Comparison of ENCODE assay signal across 18 cellular contexts in the genomic region with DNA sequence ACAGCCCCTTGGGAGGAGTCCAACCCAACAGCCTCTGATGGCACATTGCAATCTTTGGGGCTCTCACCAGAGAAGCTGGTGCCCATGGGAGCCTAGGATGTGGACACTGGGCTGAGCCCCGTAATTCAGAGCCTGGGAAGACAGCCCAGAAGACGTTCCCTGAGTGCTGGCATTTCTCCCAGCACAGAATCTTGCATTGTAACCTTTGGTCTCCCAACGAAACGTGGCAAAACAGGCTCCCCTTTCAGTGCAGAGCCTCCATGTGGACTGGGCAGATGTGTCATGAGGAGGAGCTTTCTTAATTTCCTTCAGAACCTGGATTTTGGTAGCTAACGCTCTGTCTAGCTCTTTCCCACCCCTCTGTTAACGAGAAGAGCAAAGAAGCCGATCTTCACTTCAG. TPM values are rescaled to one million over a fixed set of nuclear protein-coding genes. Genes with fewer than 3 reads are reported as not detected.
DNase-seq lines count a peak whose midpoint lies in the region; ATAC-seq and TF ChIP-seq lines count a peak whose summit lies in the region.
"Had no signal": no experiment of that assay in that cellular context is flagged by ENCODE, and none has a peak within 500 bp of the region (broad histone marks: within the 10 kb centered on the region; RNA-seq: fewer than 3 reads in every experiment).

No MANE protein-coding gene starts in this region.

- intact Hi-C loops in CD4-positive, alpha-beta memory T cell (cut with micrococcal nuclease), result no loop called here
- intact Hi-C loops in natural killer cell (cut with micrococcal nuclease), result no loop called here

- no peak for DNase-seq in CD4-positive, alpha-beta memory T cell
- peak; percentile 92 for DNase-seq in choroid plexus epithelial cell (ENCODE audit: low read depth)
- no peak for DNase-seq in natural killer cell
- DNase-seq in central memory CD4-positive, alpha-beta T cell, result no peak
- no peak for DNase-seq in NCI-H1694 treated with DMSO at 0.1 percent for 48 hours (lab: John Stamatoyannopoulos, UW)
- DNase-seq: CD8-positive, alpha-beta T cell; GF-D8; heart right ventricle; left cardiac atrium; naive B cell; NCI-H187 treated with DMSO at 0.1 percent for 48 hours; NCI-H774; retina; stimulated activated CD4-positive, alpha-beta T cell treated with anti-CD3 and anti-CD28 coated beads, Interleukin-4, amount 100 ng/mL, for 24 hours had no signal

- no peak overlapping the region for H3K27ac ChIP-seq in CD4-positive, alpha-beta memory T cell (ENCODE audit: low read depth, low read length)
- H3K27ac ChIP-seq: heart right ventricle had no signal

- ATAC-seq in HG03103 (IDR thresholded peaks at IDR 0.05; ENCODE audit: low read depth, unreplicated experiment) (peak; percentile 8), natural killer cell (no peak), HG03025 (IDR thresholded peaks at IDR 0.05; ENCODE audit: low FRiP score, unreplicated experiment) (no peak)
- ATAC-seq: CD8-positive, alpha-beta T cell had no signal

- TF ChIP-seq CTCF in choroid plexus epithelial cell (conservative IDR thresholded peaks at IDR 0.05; ENCODE audit: low read depth, low read length) (peak; percentile 14), natural killer cell (IDR thresholded peaks at IDR 0.05) (no peak)

- peaks cover 15 to 27% of the 10 kb centered on the region in 2 donors for H3K36me3 Mint-ChIP-seq in CD4-positive, alpha-beta memory T cell
- no peaks in the 10 kb centered on the region for H3K36me3 Mint-ChIP-seq in natural killer cell

- H3K4me1 ChIP-seq in CD4-positive, alpha-beta memory T cell (ENCODE audit: insufficient read depth, low read length), result peaks cover 37% of the 10 kb centered on the region

- no peaks in the 10 kb centered on the region for H3K9me3 ChIP-seq in CD4-positive, alpha-beta memory T cell (ENCODE audit: control insufficient read depth in 1 of 2, low read length in 2 of 2)
- H3K9me3 ChIP-seq: heart right ventricle had no signal

- peaks cover 19% of the 10 kb centered on the region for H3K36me3 ChIP-seq in CD4-positive, alpha-beta memory T cell (ENCODE audit: insufficient read depth, low read length)

- no peak overlapping the region for H3K4me3 ChIP-seq in CD4-positive, alpha-beta memory T cell (ENCODE audit: low read length in 2 of 2)
- no peak overlapping the region for H3K4me3 ChIP-seq in choroid plexus epithelial cell (ENCODE audit: low read depth, low read length)
- H3K4me3 ChIP-seq: heart right ventricle had no signal

- POLR2A ChIA-PET in CD4-positive, alpha-beta memory T cell (lab: Charles Lee; ENCODE audit: partially characterized antibody), result interaction anchor here (1.4 to 2.2 kb wide), 3 partner anchors 9 to 33 kb away, joined by 4 to 8 read pairs (median 5); no protein-coding TSS in a partner anchor

- CTCF ChIA-PET in CD4-positive, alpha-beta memory T cell (lab: Charles Lee; ENCODE audit: partially characterized antibody), result interaction anchor here (1.0 to 12.3 kb wide), 6 partner anchors 13 to 244 kb away, joined by 3 to 118 read pairs (median 6); no protein-coding TSS in a partner anchor

- peak overlapping the region in 4 of 7 donors; percentile 69 to 87 (median 81) for H3K27ac Mint-ChIP-seq in CD4-positive, alpha-beta memory T cell
- peak overlapping the region; percentile 48 to 57 for H3K27ac Mint-ChIP-seq in natural killer cell

- no peaks in the 10 kb centered on the region for H3K9me3 Mint-ChIP-seq in CD4-positive, alpha-beta memory T cell
- H3K9me3 Mint-ChIP-seq in natural killer cell, result no peaks in the 10 kb centered on the region
- H3K9me3 Mint-ChIP-seq: CD8-positive, alpha-beta T cell; naive B cell had no signal

- no peaks in the 10 kb centered on the region for H3K27me3 Mint-ChIP-seq in CD4-positive, alpha-beta memory T cell
- H3K27me3 Mint-ChIP-seq in natural killer cell (ENCODE audit: low read depth in 2 of 2), result no peaks in the 10 kb centered on the region

- no peaks in the 10 kb centered on the region for H3K27me3 ChIP-seq in CD4-positive, alpha-beta memory T cell (ENCODE audit: insufficient read depth, low read length)

- no peak overlapping the region for H3K4me3 Mint-ChIP-seq in CD4-positive, alpha-beta memory T cell
- H3K4me3 Mint-ChIP-seq in natural killer cell, result no peak overlapping the region
- H3K4me3 Mint-ChIP-seq: CD8-positive, alpha-beta T cell had no signal

- peaks cover 22 to 57% (median 45%) of the 10 kb centered on the region in 4 donors for H3K4me1 Mint-ChIP-seq in CD4-positive, alpha-beta memory T cell
- H3K4me1 Mint-ChIP-seq in natural killer cell, result peaks cover 0 to 6% of the 10 kb centered on the region in 2 donors

RNA-seq across cellular contexts. Expression of a gene that starts 26.3 kb away (rescaled TPM):
- 10 to 100 TPM; 17.1 to 20.6 TPM for total RNA-seq in CD4-positive, alpha-beta memory T cell
- 10 to 100 TPM; 46.6 to 53.8 TPM for polyA plus RNA-seq in CD4-positive, alpha-beta memory T cell
- total RNA-seq in natural killer cell, result 10 to 100 TPM; 12.6 to 32.5 (median 21.4) TPM
- total RNA-seq: H1, LHCN-M2 had no signal
- polyA plus RNA-seq: H1 had no signal

RNA-seq across cellular contexts. Expression of a gene that starts 29.9 kb away (rescaled TPM):
- total RNA-seq in CD4-positive, alpha-beta memory T cell, result 1 to 10 TPM; 3.0 to 4.1 TPM
- 1 to 10 TPM; 1.9 to 3.3 TPM for polyA plus RNA-seq in CD4-positive, alpha-beta memory T cell
- 1 to 10 TPM; 1.4 to 4.8 (median 2.1) TPM for total RNA-seq in natural killer cell
